Comparison of ENCODE assay signal across 15 cellular contexts in genomic region chr3:31503456-31503855, GRCh38. TPM values are rescaled to one million over a fixed set of nuclear protein-coding genes. Genes with fewer than 3 reads are reported as not detected.
DNase-seq lines count a peak whose midpoint lies in the region; ATAC-seq and TF ChIP-seq lines count a peak whose summit lies in the region.
"Had no signal": no experiment of that assay in that cellular context is flagged by ENCODE, and none has a peak within 500 bp of the region (broad histone marks: within the 10 kb centered on the region; RNA-seq: fewer than 3 reads in every experiment).

No MANE protein-coding gene starts in this region.

- peak; percentile 56 for ATAC-seq in esophagus mucosa
- no peak for ATAC-seq in Right ventricle myocardium superior (ENCODE audit: poor library complexity)
- no peak for ATAC-seq in heart left ventricle
- no peak for ATAC-seq in HG03025 (IDR thresholded peaks at IDR 0.05; ENCODE audit: low FRiP score, unreplicated experiment)

- peaks cover 33 to 57% (median 56%) of the 10 kb centered on the region in 3 donors for H3K4me1 Mint-ChIP-seq in CD8-positive, alpha-beta memory T cell

- POLR2A ChIA-PET in CD8-positive, alpha-beta memory T cell (lab: Charles Lee): interaction anchor here (2.1 kb wide), 1 partner anchor 28 kb away, joined by 9 read pairs; the partner anchor contains the start of gene STT3B

- H3K27ac Mint-ChIP-seq in CD8-positive, alpha-beta memory T cell: no peak overlapping the region
- H3K27ac Mint-ChIP-seq: B cell; CD4-positive, alpha-beta T cell had no signal

- CTCF ChIA-PET in CD8-positive, alpha-beta memory T cell (lab: Charles Lee): interaction anchor here (0.7 to 1.2 kb wide), 2 partner anchors 28 to 30 kb away, joined by 4 to 6 read pairs; partner anchors contain the start of gene STT3B

- H3K4me3 ChIP-seq in CD8-positive, alpha-beta memory T cell (ENCODE audit: low read length): no peak overlapping the region
- H3K4me3 ChIP-seq in heart left ventricle: no peak overlapping the region

- no peaks in the 10 kb centered on the region for H3K36me3 ChIP-seq in CD8-positive, alpha-beta memory T cell (ENCODE audit: insufficient read depth, low read length)
- H3K36me3 ChIP-seq in heart left ventricle: no peaks in the 10 kb centered on the region

- TF ChIP-seq CTCF in heart left ventricle (IDR thresholded peaks at IDR 0.05): no peak

- peaks cover 0 to 1% (median 0%) of the 10 kb centered on the region in 3 donors for H3K36me3 Mint-ChIP-seq in CD8-positive, alpha-beta memory T cell

- peaks cover 27% of the 10 kb centered on the region for H3K4me1 ChIP-seq in CD8-positive, alpha-beta memory T cell (ENCODE audit: insufficient read depth, low read length)
- no peaks in the 10 kb centered on the region for H3K4me1 ChIP-seq in heart left ventricle

- H3K9me3 Mint-ChIP-seq in CD8-positive, alpha-beta memory T cell: no peaks in the 10 kb centered on the region
- H3K9me3 Mint-ChIP-seq: CD4-positive, alpha-beta T cell had no signal

- intact Hi-C loops in Right ventricle myocardium superior (cut with DNase I) (no loop called here), heart left ventricle (cut with DNase I) (no loop called here)

- 48 to 56% (median 53%) methylated on average over 4 of the region's 4 CpGs for WGBS in heart left ventricle, 4 donors

- no peaks in the 10 kb centered on the region for H3K27me3 ChIP-seq in CD8-positive, alpha-beta memory T cell (ENCODE audit: insufficient read depth, low read length, poor library complexity, severe bottlenecking)
- H3K27me3 ChIP-seq in heart left ventricle: peaks cover 0 to 15% (median 2%) of the 10 kb centered on the region in 9 donors

- peak overlapping the region in 1 of 7 donors; percentile 32 for H3K4me3 Mint-ChIP-seq in CD8-positive, alpha-beta memory T cell
- H3K4me3 Mint-ChIP-seq: B cell; CD4-positive, alpha-beta T cell had no signal

- no peak overlapping the region for H3K27ac ChIP-seq in CD8-positive, alpha-beta memory T cell (ENCODE audit: low read depth, low read length)
- no peak overlapping the region for H3K27ac ChIP-seq in heart left ventricle

- no peaks in the 10 kb centered on the region for H3K27me3 Mint-ChIP-seq in CD8-positive, alpha-beta memory T cell
- H3K27me3 Mint-ChIP-seq: CD4-positive, alpha-beta T cell had no signal

- H3K9me3 ChIP-seq in CD8-positive, alpha-beta memory T cell (ENCODE audit: low read length): no peaks in the 10 kb centered on the region
- H3K9me3 ChIP-seq in heart left ventricle: no peaks in the 10 kb centered on the region

- DNase-seq in COR-L47 (lab: John Stamatoyannopoulos, UW) (peak; percentile 15), NCI-H1417 (lab: John Stamatoyannopoulos, UW) (peak in 2 of 3 experiments; percentile 32 to 73), NCI-H748 treated with DMSO at 0.1 percent for 48 hours (lab: John Stamatoyannopoulos, UW) (peak; percentile 2), Right ventricle myocardium superior (no peak), heart left ventricle (no peak)
- DNase-seq in CD8-positive, alpha-beta memory T cell: no peak
- DNase-seq: ACHN; CD4-positive, alpha-beta T cell; KG1; NCI-H1092; NCI-H187 treated with DMSO at 0.1 percent for 48 hours; NCI-H526 treated with DMSO at 0.1 percent for 48 hours had no signal

- no peak for TF ChIP-seq POLR2A in heart left ventricle (IDR thresholded peaks at IDR 0.05)

RNA-seq across cellular contexts. Expression of gene STT3B, which starts 29.3 kb away (rescaled TPM):
- total RNA-seq in esophagus mucosa (67.0 TPM), Right ventricle myocardium superior (85.3 TPM), heart left ventricle (100 to 1,000 TPM in 3 of 9 donors, 10 to 100 TPM in 6; 67.4 to 109 (median 92.1) TPM)
- total RNA-seq in CD8-positive, alpha-beta memory T cell: 100 to 1,000 TPM; 107 to 116 TPM
- polyA plus RNA-seq in CD8-positive, alpha-beta memory T cell: 137 TPM
- 10 to 100 TPM; 30.2 to 78.4 TPM for polyA plus RNA-seq in heart left ventricle

Comparison
In these comparisons a context has a peak if more than half of its experiments do, and no peak if none do; other contexts are left out.
1. DNase-seq: peak in COR-L47 (single experiment), NCI-H1417 (2 of 3) and NCI-H748 treated with DMSO at 0.1 percent for 48 hours (single experiment); none in CD8-positive, alpha-beta memory T cell (0 of 5), Right ventricle myocardium superior (single experiment) and heart left ventricle (0 of 5).